1 cellular context compared by ENCODE assay signal in genomic region chr16:24141466-24141865, GRCh38.
TF ChIP-seq lines count a peak whose summit lies in the region.

No MANE protein-coding gene starts in this region.

TF ChIP-seq in GM23338, 12 proteins besides CTCF, POLR2A, EP300 and RAD21 (continued from another document):
- TF ChIP-seq ETS1 (IDR thresholded peaks at IDR 0.05) (no peak), CREB1 (CRISPR knock-in tag; IDR thresholded peaks at IDR 0.05; ENCODE audit: low read depth) (no peak), JUNB (IDR thresholded peaks at IDR 0.05; ENCODE audit: unreplicated experiment) (no peak), EZH2 (IDR thresholded peaks at IDR 0.05; ENCODE audit: low read depth, unreplicated experiment) (no peak), ZNF331 (CRISPR knock-in tag; IDR thresholded peaks at IDR 0.05; ENCODE audit: low read depth) (no peak), ZNF462 (CRISPR knock-in tag; IDR thresholded peaks at IDR 0.05) (no peak), EZH2phosphoT487 (IDR thresholded peaks at IDR 0.05; ENCODE audit: unreplicated experiment) (no peak), POLR2AphosphoS5 (IDR thresholded peaks at IDR 0.05; ENCODE audit: low read depth) (no peak), NANOG (IDR thresholded peaks at IDR 0.05; ENCODE audit: borderline replicate concordance) (no peak)
